In genomic region chr1:93345633-93346471, GRCh38 we compare ENCODE assay signal across 1 cellular context.
A peak's percentile ranks its signal among the peaks of the same experiment; 100 is the strongest.
TF ChIP-seq lines count a peak whose summit lies in the region.

DR1 (plus strand) TSS chr1:93345907; CDS start chr1:93346646, 739 bp downstream.

TF ChIP-seq in HepG2, 621 proteins besides CTCF, POLR2A, EP300 and RAD21 (continued from another document and continues in another):
- TF ChIP-seq ZNF691 (CRISPR knock-in tag; IDR thresholded peaks at IDR 0.05; ENCODE audit: borderline replicate concordance, low read depth) = no peak; the same call in 1 of the 2 replicates
- no peak for TF ChIP-seq ADNP (CRISPR knock-in tag; IDR thresholded peaks at IDR 0.05)
- TF ChIP-seq RBFOX2 (IDR thresholded peaks at IDR 0.05; ENCODE audit: low read depth, low read length) = peak; percentile 93
- TF ChIP-seq ATF4 (CRISPR knock-in tag; IDR thresholded peaks at IDR 0.05) = peak in 1 of 2 experiments; percentile 78; a peak in 2 of 4 replicates
- no peak for TF ChIP-seq TERF1 (CRISPR knock-in tag; IDR thresholded peaks at IDR 0.05)
- TF ChIP-seq POLR2G (IDR thresholded peaks at IDR 0.05; ENCODE audit: low read depth, low read length) = peak; percentile 98
- TF ChIP-seq ZNF672 (CRISPR knock-in tag; IDR thresholded peaks at IDR 0.05) = 0 out of 2 replicates have a peak, but pooled peaks have one; percentile 67
- TF ChIP-seq ETV6 (CRISPR knock-in tag; conservative IDR thresholded peaks at IDR 0.05) = peak; percentile 93
- TF ChIP-seq BRD4 (CRISPR knock-in tag; IDR thresholded peaks at IDR 0.05) = 0 out of 2 replicates have a peak, but pooled peaks have one; percentile 31
- TF ChIP-seq ZBTB39 (CRISPR knock-in tag; IDR thresholded peaks at IDR 0.05) = peak; percentile 90
- peak; percentile 90 for TF ChIP-seq KLF12 (CRISPR knock-in tag; IDR thresholded peaks at IDR 0.05; ENCODE audit: borderline replicate concordance)
- no peak for TF ChIP-seq NBN (conservative IDR thresholded peaks at IDR 0.05)
- 0 out of 2 replicates have a peak, but pooled peaks have one; percentile 30 for TF ChIP-seq HIC2 (CRISPR knock-in tag; IDR thresholded peaks at IDR 0.05; ENCODE audit: low read depth)
- TF ChIP-seq ZNF407 (CRISPR knock-in tag; IDR thresholded peaks at IDR 0.05; ENCODE audit: not compliant biosample characterization) = peak; percentile 58
- TF ChIP-seq SMAD9 (CRISPR knock-in tag; IDR thresholded peaks at IDR 0.05) = peak; percentile 85; the same call in 1 of the 2 replicates
- no peak; the same call in 1 of the 2 replicates for TF ChIP-seq HNF1A (IDR thresholded peaks at IDR 0.05; ENCODE audit: low read depth)
- TF ChIP-seq HNF1A (CRISPR knock-in tag; IDR thresholded peaks at IDR 0.05; ENCODE audit: borderline replicate concordance) = peak; percentile 84
- peak; percentile 42 for TF ChIP-seq FOSL2 (CRISPR knock-in tag; IDR thresholded peaks at IDR 0.05)
- peak; percentile 98 for TF ChIP-seq TARDBP (CRISPR knock-in tag; IDR thresholded peaks at IDR 0.05)
- peak; percentile 77 for TF ChIP-seq ZEB1 (IDR thresholded peaks at IDR 0.05; ENCODE audit: insufficient replicate concordance, low read depth)
- no peak for TF ChIP-seq ZNF775 (CRISPR knock-in tag; IDR thresholded peaks at IDR 0.05; ENCODE audit: borderline replicate concordance)
- no peak for TF ChIP-seq TRIM22 (IDR thresholded peaks at IDR 0.05)
- TF ChIP-seq SP140L (CRISPR knock-in tag; IDR thresholded peaks at IDR 0.05; ENCODE audit: borderline replicate concordance) = no peak
- 0 out of 2 replicates have a peak, but pooled peaks have one; percentile 66 for TF ChIP-seq NFATC3 (CRISPR knock-in tag; IDR thresholded peaks at IDR 0.05)
- no peak for TF ChIP-seq ZBED4 (CRISPR knock-in tag; IDR thresholded peaks at IDR 0.05; ENCODE audit: borderline replicate concordance)
- TF ChIP-seq NPAS2 (CRISPR knock-in tag; IDR thresholded peaks at IDR 0.05; ENCODE audit: borderline replicate concordance) = no peak
- peak; percentile 68; the same call in 1 of the 2 replicates for TF ChIP-seq ZBTB38 (CRISPR knock-in tag; IDR thresholded peaks at IDR 0.05)
- no peak for TF ChIP-seq HNF4A (CRISPR knock-in tag; IDR thresholded peaks at IDR 0.05)
